1 cellular context compared by ENCODE assay signal in the genomic region with DNA sequence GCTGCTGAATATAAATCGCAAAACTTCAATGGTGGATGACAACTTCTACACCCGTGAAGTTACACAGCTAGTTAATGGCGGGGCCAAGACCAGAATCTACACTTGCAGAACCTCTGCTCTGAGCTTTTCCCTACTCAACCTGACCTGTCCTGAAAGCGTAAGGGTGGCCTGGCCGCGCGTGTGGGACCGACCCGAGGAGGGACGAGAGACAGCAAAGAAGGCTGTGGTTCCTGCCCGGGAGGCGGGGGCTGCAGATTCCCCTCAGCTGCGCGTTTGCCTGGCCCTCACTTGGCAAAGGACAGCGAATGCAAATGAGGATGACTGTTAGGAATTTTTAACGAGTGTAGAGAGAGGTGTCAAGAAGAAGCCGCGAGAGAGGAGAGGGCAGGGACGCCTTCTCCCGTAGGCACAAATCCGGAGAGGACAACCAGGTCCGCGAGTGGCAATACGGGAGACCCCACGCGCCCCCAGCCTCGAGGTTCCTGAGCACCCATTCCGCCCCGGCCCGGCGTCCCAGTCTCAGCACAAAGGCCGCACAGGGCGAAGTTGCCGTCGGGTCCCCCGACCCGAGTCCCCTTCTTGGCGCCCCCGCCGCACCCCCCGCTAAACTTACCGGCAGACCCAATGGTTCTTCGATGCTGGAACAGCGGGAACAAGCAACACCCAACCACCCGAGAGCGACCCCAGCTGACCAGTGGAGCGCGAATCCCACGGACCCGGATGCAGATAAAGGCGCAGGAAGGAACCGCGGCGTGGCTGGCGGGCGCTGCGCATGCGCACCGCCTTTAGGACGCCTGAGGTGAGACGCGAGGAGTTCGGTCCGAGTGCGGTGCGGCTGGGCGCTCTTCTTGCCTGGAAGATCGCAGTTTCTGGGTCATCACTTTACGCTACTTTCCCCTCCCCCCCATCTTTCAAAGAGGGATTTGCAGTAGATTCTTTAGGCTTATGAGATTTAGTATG.
TF ChIP-seq lines count a peak whose summit lies in the region.

GNPDA2 (minus strand) TSS at position 696 of the 960 bp plus-strand sequence. CDS start 4,349 bp downstream, outside the sequence.

TF ChIP-seq in HepG2, 621 proteins besides CTCF, POLR2A, EP300 and RAD21 (continued from another document and continues in another):
- TF ChIP-seq ZNF503 (CRISPR knock-in tag; IDR thresholded peaks at IDR 0.05) (0 out of 2 replicates have a peak, but pooled peaks have one; percentile 25), ZNF143 (CRISPR knock-in tag; IDR thresholded peaks at IDR 0.05) (peak; percentile 24; the same call in 1 of the 2 replicates), HNF1B (CRISPR knock-in tag; IDR thresholded peaks at IDR 0.05) (peak; percentile 71), KAT7 (CRISPR knock-in tag; IDR thresholded peaks at IDR 0.05; ENCODE audit: borderline replicate concordance) (peak; percentile 35; the same call in 1 of the 2 replicates), TBX2 (CRISPR knock-in tag; IDR thresholded peaks at IDR 0.05; ENCODE audit: borderline replicate concordance) (peak; percentile 76; the same call in 1 of the 2 replicates), ZNF577 (CRISPR knock-in tag; IDR thresholded peaks at IDR 0.05; ENCODE audit: borderline replicate concordance, low read depth) (no peak; the same call in 1 of the 2 replicates), RXRA (CRISPR knock-in tag; IDR thresholded peaks at IDR 0.05) (peak; percentile 65), E2F2 (CRISPR knock-in tag; IDR thresholded peaks at IDR 0.05; ENCODE audit: borderline replicate concordance) (0 out of 2 replicates have a peak, but pooled peaks have one; percentile 30), SNAPC2 (CRISPR knock-in tag; IDR thresholded peaks at IDR 0.05) (no peak), ARHGAP35 (CRISPR knock-in tag; IDR thresholded peaks at IDR 0.05; ENCODE audit: borderline replicate concordance) (0 out of 2 replicates have a peak, but pooled peaks have one; percentile 30), HNRNPLL (IDR thresholded peaks at IDR 0.05; ENCODE audit: low read depth, low read length, poor library complexity, severe bottlenecking) (peak; percentile 95), IKZF4 (CRISPR knock-in tag; IDR thresholded peaks at IDR 0.05; ENCODE audit: borderline replicate concordance, low read depth, not compliant biosample characterization) (peak; percentile 34), REPIN1 (CRISPR knock-in tag; IDR thresholded peaks at IDR 0.05; ENCODE audit: borderline replicate concordance, low read depth) (peak; percentile 38; the same call in 1 of the 2 replicates), ZBTB7B (CRISPR knock-in tag; IDR thresholded peaks at IDR 0.05) (no peak), ZNF879 (CRISPR knock-in tag; IDR thresholded peaks at IDR 0.05) (0 out of 2 replicates have a peak, but pooled peaks have one; percentile 42), HNF4A (CRISPR knock-in tag; IDR thresholded peaks at IDR 0.05) (0 out of 2 replicates have a peak, but pooled peaks have one; percentile 13), BCLAF1 (IDR thresholded peaks at IDR 0.05) (no peak), KLF16 (CRISPR knock-in tag; IDR thresholded peaks at IDR 0.05) (peak in 1 of 2 experiments; percentile 67; a peak in 2 of 4 replicates), MXD3 (CRISPR knock-in tag; IDR thresholded peaks at IDR 0.05) (peak; percentile 79; the same call in 1 of the 2 replicates), HNF4G (IDR thresholded peaks at IDR 0.05; ENCODE audit: borderline replicate concordance, low read depth, low read length) (no peak), HNF4G (CRISPR knock-in tag; IDR thresholded peaks at IDR 0.05; ENCODE audit: borderline replicate concordance, low read depth) (no peak), SNAI1 (CRISPR knock-in tag; IDR thresholded peaks at IDR 0.05; ENCODE audit: borderline replicate concordance) (peak; percentile 68; the same call in 1 of the 2 replicates), TAF1 (CRISPR knock-in tag; IDR thresholded peaks at IDR 0.05) (peak; percentile 72; the same call in 1 of the 2 replicates), ZNF160 (CRISPR knock-in tag; IDR thresholded peaks at IDR 0.05) (no peak), MED1 (CRISPR knock-in tag; IDR thresholded peaks at IDR 0.05) (peak; percentile 46; the same call in 1 of the 2 replicates), ZNF275 (CRISPR knock-in tag; IDR thresholded peaks at IDR 0.05; ENCODE audit: borderline replicate concordance) (peak; percentile 55; the same call in 1 of the 2 replicates), ZNF607 (CRISPR knock-in tag; IDR thresholded peaks at IDR 0.05; ENCODE audit: borderline replicate concordance) (peak; percentile 86; the same call in 1 of the 2 replicates)
- TF ChIP-seq, protein P1, sequence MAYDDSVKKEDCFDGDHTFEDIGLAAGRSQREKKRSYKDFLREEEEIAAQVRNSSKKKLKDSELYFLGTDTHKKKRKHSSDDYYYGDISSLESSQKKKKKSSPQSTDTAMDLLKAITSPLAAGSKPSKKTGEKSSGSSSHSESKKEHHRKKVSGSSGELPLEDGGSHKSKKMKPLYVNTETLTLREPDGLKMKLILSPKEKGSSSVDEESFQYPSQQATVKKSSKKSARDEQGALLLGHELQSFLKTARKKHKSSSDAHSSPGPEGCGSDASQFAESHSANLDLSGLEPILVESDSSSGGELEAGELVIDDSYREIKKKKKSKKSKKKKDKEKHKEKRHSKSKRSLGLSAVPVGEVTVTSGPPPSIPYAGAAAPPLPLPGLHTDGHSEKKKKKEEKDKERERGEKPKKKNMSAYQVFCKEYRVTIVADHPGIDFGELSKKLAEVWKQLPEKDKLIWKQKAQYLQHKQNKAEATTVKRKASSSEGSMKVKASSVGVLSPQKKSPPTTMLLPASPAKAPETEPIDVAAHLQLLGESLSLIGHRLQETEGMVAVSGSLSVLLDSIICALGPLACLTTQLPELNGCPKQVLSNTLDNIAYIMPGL (CRISPR knock-in tag; IDR thresholded peaks at IDR 0.05; ENCODE audit: borderline replicate concordance in 1 of 2, low read depth in 1 of 2) = peak; percentile 87 to 94
- TF ChIP-seq, protein P2, sequence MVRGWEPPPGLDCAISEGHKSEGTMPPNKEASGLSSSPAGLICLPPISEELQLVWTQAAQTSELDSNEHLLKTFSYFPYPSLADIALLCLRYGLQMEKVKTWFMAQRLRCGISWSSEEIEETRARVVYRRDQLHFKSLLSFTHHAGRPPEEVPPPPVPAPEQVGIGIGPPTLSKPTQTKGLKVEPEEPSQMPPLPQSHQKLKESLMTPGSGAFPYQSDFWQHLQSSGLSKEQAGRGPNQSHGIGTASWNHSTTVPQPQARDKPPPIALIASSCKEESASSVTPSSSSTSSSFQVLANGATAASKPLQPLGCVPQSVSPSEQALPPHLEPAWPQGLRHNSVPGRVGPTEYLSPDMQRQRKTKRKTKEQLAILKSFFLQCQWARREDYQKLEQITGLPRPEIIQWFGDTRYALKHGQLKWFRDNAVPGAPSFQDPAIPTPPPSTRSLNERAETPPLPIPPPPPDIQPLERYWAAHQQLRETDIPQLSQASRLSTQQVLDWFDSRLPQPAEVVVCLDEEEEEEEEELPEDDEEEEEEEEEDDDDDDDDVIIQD (CRISPR knock-in tag; IDR thresholded peaks at IDR 0.05; ENCODE audit: low read depth) = peak; percentile 64; the same call in 1 of the 2 replicates
- TF ChIP-seq, protein P3, sequence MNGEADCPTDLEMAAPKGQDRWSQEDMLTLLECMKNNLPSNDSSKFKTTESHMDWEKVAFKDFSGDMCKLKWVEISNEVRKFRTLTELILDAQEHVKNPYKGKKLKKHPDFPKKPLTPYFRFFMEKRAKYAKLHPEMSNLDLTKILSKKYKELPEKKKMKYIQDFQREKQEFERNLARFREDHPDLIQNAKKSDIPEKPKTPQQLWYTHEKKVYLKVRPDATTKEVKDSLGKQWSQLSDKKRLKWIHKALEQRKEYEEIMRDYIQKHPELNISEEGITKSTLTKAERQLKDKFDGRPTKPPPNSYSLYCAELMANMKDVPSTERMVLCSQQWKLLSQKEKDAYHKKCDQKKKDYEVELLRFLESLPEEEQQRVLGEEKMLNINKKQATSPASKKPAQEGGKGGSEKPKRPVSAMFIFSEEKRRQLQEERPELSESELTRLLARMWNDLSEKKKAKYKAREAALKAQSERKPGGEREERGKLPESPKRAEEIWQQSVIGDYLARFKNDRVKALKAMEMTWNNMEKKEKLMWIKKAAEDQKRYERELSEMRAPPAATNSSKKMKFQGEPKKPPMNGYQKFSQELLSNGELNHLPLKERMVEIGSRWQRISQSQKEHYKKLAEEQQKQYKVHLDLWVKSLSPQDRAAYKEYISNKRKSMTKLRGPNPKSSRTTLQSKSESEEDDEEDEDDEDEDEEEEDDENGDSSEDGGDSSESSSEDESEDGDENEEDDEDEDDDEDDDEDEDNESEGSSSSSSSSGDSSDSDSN (CRISPR knock-in tag; IDR thresholded peaks at IDR 0.05) = peak; percentile 78
- TF ChIP-seq, protein P4, sequence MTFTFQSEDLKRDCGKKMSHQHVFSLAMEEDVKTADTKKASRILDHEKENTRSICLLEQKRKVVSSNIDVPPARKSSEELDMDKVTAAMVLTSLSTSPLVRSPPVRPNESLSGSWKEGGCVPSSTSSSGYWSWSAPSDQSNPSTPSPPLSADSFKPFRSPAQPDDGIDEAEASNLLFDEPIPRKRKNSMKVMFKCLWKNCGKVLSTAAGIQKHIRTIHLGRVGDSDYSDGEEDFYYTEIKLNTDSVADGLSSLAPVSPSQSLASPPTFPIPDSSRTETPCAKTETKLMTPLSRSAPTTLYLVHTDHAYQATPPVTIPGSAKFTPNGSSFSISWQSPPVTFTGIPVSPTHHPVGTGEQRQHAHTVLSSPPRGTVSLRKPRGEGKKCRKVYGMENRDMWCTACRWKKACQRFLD (CRISPR knock-in tag; IDR thresholded peaks at IDR 0.05; ENCODE audit: borderline replicate concordance) = peak; percentile 88; the same call in 1 of the 2 replicates
- TF ChIP-seq, protein P5, sequence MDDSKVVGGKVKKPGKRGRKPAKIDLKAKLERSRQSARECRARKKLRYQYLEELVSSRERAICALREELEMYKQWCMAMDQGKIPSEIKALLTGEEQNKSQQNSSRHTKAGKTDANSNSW (CRISPR knock-in tag; IDR thresholded peaks at IDR 0.05; ENCODE audit: borderline replicate concordance) = peak; percentile 40; the same call in 1 of the 2 replicates
